ENCODE assay signal across 16 cellular contexts in genomic region chr10:94129393-94130130, GRCh38.
DNase-seq lines count a peak whose midpoint lies in the region; ATAC-seq and TF ChIP-seq lines count a peak whose summit lies in the region.
"Had no signal": no experiment of that assay in that cellular context is flagged by ENCODE, and none has a peak within 500 bp of the region (broad histone marks: within the 10 kb centered on the region; RNA-seq: fewer than 3 reads in every experiment).

No MANE protein-coding gene starts in this region.

- intact Hi-C loops in left lung (cut with DNase I), result no loop called here
- intact Hi-C loops in activated CD4-positive, alpha-beta memory T cell treated with anti-CD3 and anti-CD28 coated beads for 36 hours (cut with micrococcal nuclease), result no loop called here
- intact Hi-C loops in naive thymus-derived CD4-positive, alpha-beta T cell (cut with micrococcal nuclease), result no loop called here

- peaks cover 0 to 2% of the 10 kb centered on the region in 2 donors for H3K4me1 ChIP-seq in left lung
- H3K4me1 ChIP-seq in gastroesophageal sphincter, result peaks cover 19 to 54% (median 21%) of the 10 kb centered on the region in 3 donors
- no peaks in the 10 kb centered on the region for H3K4me1 ChIP-seq in naive thymus-derived CD4-positive, alpha-beta T cell (ENCODE audit: control insufficient read depth in 2 of 2, insufficient read depth in 2 of 2, low read length in 2 of 2)
- H3K4me1 ChIP-seq: BLaER1 had no signal

- H3K27ac ChIP-seq in brain microvascular endothelial cell, result no peak overlapping the region
- H3K27ac ChIP-seq in left lung, result no peak overlapping the region
- H3K27ac ChIP-seq in gastroesophageal sphincter, result peak overlapping the region in 1 of 4 donors; percentile 50
- no peak overlapping the region for H3K27ac ChIP-seq in naive thymus-derived CD4-positive, alpha-beta T cell (ENCODE audit: low read depth, low read length)
- H3K27ac ChIP-seq: BLaER1, HL-60 had no signal

- H3K36me3 Mint-ChIP-seq in activated naive CD8-positive, alpha-beta T cell treated with anti-CD3 and anti-CD28 coated beads for 36 hours, result no peaks in the 10 kb centered on the region
- no peaks in the 10 kb centered on the region for H3K36me3 Mint-ChIP-seq in activated CD4-positive, alpha-beta memory T cell treated with anti-CD3 and anti-CD28 coated beads for 36 hours
- no peaks in the 10 kb centered on the region for H3K36me3 Mint-ChIP-seq in naive thymus-derived CD4-positive, alpha-beta T cell

- no peak overlapping the region for H3K4me3 ChIP-seq in brain microvascular endothelial cell (ENCODE audit: low read depth, low read length)
- H3K4me3 ChIP-seq in left lung, result no peak overlapping the region
- H3K4me3 ChIP-seq in gastroesophageal sphincter, result no peak overlapping the region
- no peak overlapping the region for H3K4me3 ChIP-seq in naive thymus-derived CD4-positive, alpha-beta T cell (ENCODE audit: low read length)
- H3K4me3 ChIP-seq: BLaER1 had no signal

- no peak overlapping the region for H3K4me3 Mint-ChIP-seq in activated naive CD8-positive, alpha-beta T cell treated with anti-CD3 and anti-CD28 coated beads for 36 hours
- no peak overlapping the region for H3K4me3 Mint-ChIP-seq in activated CD4-positive, alpha-beta memory T cell treated with anti-CD3 and anti-CD28 coated beads for 36 hours
- H3K4me3 Mint-ChIP-seq in naive thymus-derived CD4-positive, alpha-beta T cell, result no peak overlapping the region
- H3K4me3 Mint-ChIP-seq: activated CD8-positive, alpha-beta T cell treated with anti-CD3 and anti-CD28 coated beads for 36 hours; brain; effector memory CD8-positive, alpha-beta T cell had no signal

- WGBS in gastroesophageal sphincter (ENCODE audit: low coverage in 1 of 2), 2 donors, result 70 to 79% methylated on average over 2 of the region's 2 CpGs

- no peaks in the 10 kb centered on the region for H3K9me3 ChIP-seq in left lung
- no peaks in the 10 kb centered on the region for H3K9me3 ChIP-seq in gastroesophageal sphincter
- H3K9me3 ChIP-seq in naive thymus-derived CD4-positive, alpha-beta T cell (ENCODE audit: control insufficient read depth in 2 of 3, low read length in 3 of 3), result no peaks in the 10 kb centered on the region
- H3K9me3 ChIP-seq: BLaER1 had no signal

- no peaks in the 10 kb centered on the region for H3K4me1 Mint-ChIP-seq in activated naive CD8-positive, alpha-beta T cell treated with anti-CD3 and anti-CD28 coated beads for 36 hours
- H3K4me1 Mint-ChIP-seq in activated CD4-positive, alpha-beta memory T cell treated with anti-CD3 and anti-CD28 coated beads for 36 hours (ENCODE audit: low read depth), result no peaks in the 10 kb centered on the region
- H3K4me1 Mint-ChIP-seq in naive thymus-derived CD4-positive, alpha-beta T cell, result no peaks in the 10 kb centered on the region

- no peaks in the 10 kb centered on the region for H3K27me3 ChIP-seq in brain microvascular endothelial cell (replicated peaks)
- H3K27me3 ChIP-seq in left lung, result no peaks in the 10 kb centered on the region
- no peaks in the 10 kb centered on the region for H3K27me3 ChIP-seq in gastroesophageal sphincter
- no peaks in the 10 kb centered on the region for H3K27me3 ChIP-seq in naive thymus-derived CD4-positive, alpha-beta T cell (ENCODE audit: control insufficient read depth in 2 of 2, insufficient read depth in 2 of 2, low read length in 2 of 2)
- H3K27me3 ChIP-seq: BLaER1 had no signal

- CTCF ChIA-PET in activated CD4-positive, alpha-beta memory T cell treated with anti-CD3 and anti-CD28 coated beads for 36 hours (lab: Charles Lee), result no interaction called here
- CTCF ChIA-PET in naive thymus-derived CD4-positive, alpha-beta T cell (lab: Charles Lee), result no interaction called here

- POLR2A ChIA-PET in activated CD4-positive, alpha-beta memory T cell treated with anti-CD3 and anti-CD28 coated beads for 36 hours (lab: Charles Lee), result no interaction called here
- POLR2A ChIA-PET in naive thymus-derived CD4-positive, alpha-beta T cell (lab: Charles Lee), result no interaction called here

- H3K9me3 Mint-ChIP-seq in activated naive CD8-positive, alpha-beta T cell treated with anti-CD3 and anti-CD28 coated beads for 36 hours, result no peaks in the 10 kb centered on the region
- H3K9me3 Mint-ChIP-seq in activated CD4-positive, alpha-beta memory T cell treated with anti-CD3 and anti-CD28 coated beads for 36 hours, result no peaks in the 10 kb centered on the region
- H3K9me3 Mint-ChIP-seq in naive thymus-derived CD4-positive, alpha-beta T cell, result peaks cover 0 to 4% (median 0%) of the 10 kb centered on the region in 11 donors
- H3K9me3 Mint-ChIP-seq: activated CD8-positive, alpha-beta T cell treated with anti-CD3 and anti-CD28 coated beads for 36 hours; activated T-helper 2 cell treated with anti-CD3 and anti-CD28 coated beads, Interferon-gamma antibody, Interleukin-2, Interleukin-4, amounts not matched to agents 10 μg/mL and 5 μg/mL and 100 μg/mL, durations not matched to agents 14 hours and 24 hours and 36 hours; brain; effector memory CD8-positive, alpha-beta T cell had no signal

- no peak overlapping the region for H3K27ac Mint-ChIP-seq in activated naive CD8-positive, alpha-beta T cell treated with anti-CD3 and anti-CD28 coated beads for 36 hours
- H3K27ac Mint-ChIP-seq in activated CD4-positive, alpha-beta memory T cell treated with anti-CD3 and anti-CD28 coated beads for 36 hours, result no peak overlapping the region
- H3K27ac Mint-ChIP-seq in naive thymus-derived CD4-positive, alpha-beta T cell, result no peak overlapping the region
- H3K27ac Mint-ChIP-seq: activated CD8-positive, alpha-beta T cell treated with anti-CD3 and anti-CD28 coated beads for 36 hours; activated T-helper 2 cell treated with anti-CD3 and anti-CD28 coated beads, Interferon-gamma antibody, Interleukin-2, Interleukin-4, amounts not matched to agents 10 μg/mL and 5 μg/mL and 100 μg/mL, durations not matched to agents 14 hours and 24 hours and 36 hours; effector memory CD8-positive, alpha-beta T cell had no signal

- H3K36me3 ChIP-seq in brain microvascular endothelial cell (replicated peaks) (no peaks in the 10 kb centered on the region), left lung (no peaks in the 10 kb centered on the region), gastroesophageal sphincter (no peaks in the 10 kb centered on the region)
- no peaks in the 10 kb centered on the region for H3K36me3 ChIP-seq in naive thymus-derived CD4-positive, alpha-beta T cell (ENCODE audit: control insufficient read depth in 2 of 3, insufficient read depth in 3 of 3, low read length in 3 of 3)
- H3K36me3 ChIP-seq: BLaER1 had no signal

- TF ChIP-seq EP300 in gastroesophageal sphincter (IDR thresholded peaks at IDR 0.05), result no peak

- TF ChIP-seq CTCF in brain microvascular endothelial cell (IDR thresholded peaks at IDR 0.05; ENCODE audit: low read depth, low read length, missing control alignments), result no peak
- TF ChIP-seq CTCF in left lung (IDR thresholded peaks at IDR 0.05), result no peak
- TF ChIP-seq CTCF in gastroesophageal sphincter (IDR thresholded peaks at IDR 0.05), result no peak

- TF ChIP-seq POLR2A in gastroesophageal sphincter (IDR thresholded peaks at IDR 0.05), result no peak

- no peaks in the 10 kb centered on the region for H3K27me3 Mint-ChIP-seq in activated naive CD8-positive, alpha-beta T cell treated with anti-CD3 and anti-CD28 coated beads for 36 hours
- H3K27me3 Mint-ChIP-seq in activated CD4-positive, alpha-beta memory T cell treated with anti-CD3 and anti-CD28 coated beads for 36 hours, result no peaks in the 10 kb centered on the region
- H3K27me3 Mint-ChIP-seq in naive thymus-derived CD4-positive, alpha-beta T cell, result peaks cover 0 to 21% (median 9%) of the 10 kb centered on the region in 5 donors
- H3K27me3 Mint-ChIP-seq: brain had no signal

- in situ Hi-C loops in ACHN (cut with HindIII; ENCODE audit: low pct_ligation_motif_present, low pct_unique_long_range_greater_than_20kb, low sequenced_read_pairs), result no loop called here
- in situ Hi-C loops in brain microvascular endothelial cell (cut with HindIII; ENCODE audit: low pct_ligation_motif_present, low sequenced_read_pairs), result no loop called here

- ATAC-seq in left lung, result peak; percentile 13
- no peak for ATAC-seq in gastroesophageal sphincter
- ATAC-seq in naive thymus-derived CD4-positive, alpha-beta T cell, result no peak
- ATAC-seq: activated CD8-positive, alpha-beta T cell treated with anti-CD3 and anti-CD28 coated beads for 36 hours; effector memory CD8-positive, alpha-beta T cell; HCT116 had no signal

- peak; percentile 17 for DNase-seq in ACHN
- DNase-seq in HT1080 (ENCODE audit: low read depth), result peak; percentile 68
- peak; percentile 56 for DNase-seq in brain microvascular endothelial cell
- DNase-seq in left lung, result no peak
- DNase-seq in activated naive CD8-positive, alpha-beta T cell treated with anti-CD3 and anti-CD28 coated beads for 36 hours, result no peak
- DNase-seq in activated CD4-positive, alpha-beta memory T cell treated with anti-CD3 and anti-CD28 coated beads for 36 hours, result no peak
- no peak for DNase-seq in naive thymus-derived CD4-positive, alpha-beta T cell
- DNase-seq: activated CD8-positive, alpha-beta T cell treated with anti-CD3 and anti-CD28 coated beads for 36 hours; effector memory CD8-positive, alpha-beta T cell; NCI-H2081 treated with DMSO at 0.1 percent for 48 hours had no signal

Comparison
In these comparisons a context has a peak if more than half of its experiments do, and no peak if none do; other contexts are left out.
1. DNase-seq: peak in ACHN (single experiment), HT1080 (single experiment) and brain microvascular endothelial cell (single experiment); none in left lung (0 of 2), activated naive CD8-positive, alpha-beta T cell treated with anti-CD3 and anti-CD28 coated beads for 36 hours (single experiment), activated CD4-positive, alpha-beta memory T cell treated with anti-CD3 and anti-CD28 coated beads for 36 hours (single experiment) and naive thymus-derived CD4-positive, alpha-beta T cell (0 of 9).